In genomic region chr11:132186699-132187098, GRCh38 we compare ENCODE assay signal across 15 cellular contexts.
DNase-seq lines count a peak whose midpoint lies in the region; ATAC-seq and TF ChIP-seq lines count a peak whose summit lies in the region.
"Had no signal": no experiment of that assay in that cellular context is flagged by ENCODE, and none has a peak within 500 bp of the region (broad histone marks: within the 10 kb centered on the region; RNA-seq: fewer than 3 reads in every experiment).

No MANE protein-coding gene starts in this region.

- no peak overlapping the region for H3K27ac ChIP-seq in GM23338 (ENCODE audit: low read depth)
- no peak overlapping the region for H3K27ac ChIP-seq in ovary
- H3K27ac ChIP-seq: BLaER1, epithelial cell of prostate had no signal

- 64 to 68% (median 65%) methylated on average over 6 of the region's 6 CpGs for WGBS in ovary, 3 donors

- POLR2A ChIA-PET in Caco-2 (lab: Charles Lee): no interaction called here
- POLR2A ChIA-PET in activated CD8-positive, alpha-beta T cell treated with anti-CD3 and anti-CD28 coated beads for 36 hours (lab: Charles Lee): no interaction called here

- H3K4me3 ChIP-seq in Caco-2 (ENCODE audit: low read depth, low read length): no peak overlapping the region
- H3K4me3 ChIP-seq in GM23338: no peak overlapping the region
- no peak overlapping the region for H3K4me3 ChIP-seq in astrocyte of the cerebellum (ENCODE audit: low read depth, low read length)
- H3K4me3 ChIP-seq in ovary: no peak overlapping the region
- H3K4me3 ChIP-seq: BLaER1 had no signal

- peak; percentile 78 for ATAC-seq in GM23338
- no peak for ATAC-seq in activated CD8-positive, alpha-beta T cell treated with anti-CD3 and anti-CD28 coated beads for 36 hours
- ATAC-seq in natural killer cell treated with Interleukin-12 subunit alpha and Interleukin-12 subunit beta and Interleukin-15 and Interleukin-18, amount 100 ng/mL, for 72 hours: no peak
- no peak for ATAC-seq in HG03280 (IDR thresholded peaks at IDR 0.05; ENCODE audit: unreplicated experiment)
- ATAC-seq: activated CD4-positive, alpha-beta T cell treated with anti-CD3 and anti-CD28 coated beads for 36 hours had no signal

- H3K36me3 ChIP-seq in Caco-2 (ENCODE audit: control insufficient read depth, insufficient read depth, low read length) (no peaks in the 10 kb centered on the region), GM23338 (ENCODE audit: insufficient read depth) (no peaks in the 10 kb centered on the region), ovary (no peaks in the 10 kb centered on the region)
- H3K36me3 ChIP-seq: BLaER1 had no signal

- H3K4me1 Mint-ChIP-seq in Caco-2 (ENCODE audit: low read depth, unreplicated experiment) (no peaks in the 10 kb centered on the region), GM23338 (no peaks in the 10 kb centered on the region)
- no peaks in the 10 kb centered on the region for H3K4me1 Mint-ChIP-seq in activated CD8-positive, alpha-beta T cell treated with anti-CD3 and anti-CD28 coated beads for 36 hours (ENCODE audit: low read depth)
- no peaks in the 10 kb centered on the region for H3K4me1 Mint-ChIP-seq in natural killer cell treated with Interleukin-12 subunit alpha and Interleukin-12 subunit beta and Interleukin-15 and Interleukin-18, amount 100 ng/mL, for 72 hours (ENCODE audit: low read depth in 2 of 2)
- H3K4me1 Mint-ChIP-seq: activated CD4-positive, alpha-beta T cell treated with anti-CD3 and anti-CD28 coated beads for 36 hours had no signal

- TF ChIP-seq POLR2A in ovary (IDR thresholded peaks at IDR 0.05): no peak

- H3K4me3 Mint-ChIP-seq in Caco-2 (ENCODE audit: unreplicated experiment) (no peak overlapping the region), GM23338 (no peak overlapping the region)
- H3K4me3 Mint-ChIP-seq in activated CD8-positive, alpha-beta T cell treated with anti-CD3 and anti-CD28 coated beads for 36 hours: no peak overlapping the region
- no peak overlapping the region for H3K4me3 Mint-ChIP-seq in natural killer cell treated with Interleukin-12 subunit alpha and Interleukin-12 subunit beta and Interleukin-15 and Interleukin-18, amount 100 ng/mL, for 72 hours
- H3K4me3 Mint-ChIP-seq: activated CD4-positive, alpha-beta T cell treated with anti-CD3 and anti-CD28 coated beads for 36 hours; activated T-helper 1 cell treated with anti-CD3 and anti-CD28 coated beads, Interleukin-12 subunit alpha, Interleukin-12 subunit beta, Interleukin-2, Interleukin-4 antibody, amounts not matched to agents 30 ng/mL and 10 ng/mL and 1 ng/mL, durations not matched to agents 14 hours and 24 hours and 36 hours had no signal

- H3K9me3 Mint-ChIP-seq in Caco-2 (ENCODE audit: unreplicated experiment) (no peaks in the 10 kb centered on the region), GM23338 (no peaks in the 10 kb centered on the region)
- H3K9me3 Mint-ChIP-seq in activated CD8-positive, alpha-beta T cell treated with anti-CD3 and anti-CD28 coated beads for 36 hours: no peaks in the 10 kb centered on the region
- peaks cover 18% of the 10 kb centered on the region for H3K9me3 Mint-ChIP-seq in natural killer cell treated with Interleukin-12 subunit alpha and Interleukin-12 subunit beta and Interleukin-15 and Interleukin-18, amount 100 ng/mL, for 72 hours
- H3K9me3 Mint-ChIP-seq: activated T-helper 1 cell treated with anti-CD3 and anti-CD28 coated beads, Interleukin-12 subunit alpha, Interleukin-12 subunit beta, Interleukin-2, Interleukin-4 antibody, amounts not matched to agents 30 ng/mL and 10 ng/mL and 1 ng/mL, durations not matched to agents 14 hours and 24 hours and 36 hours had no signal

- no TSS peak for BruUV-seq in Caco-2 (replicated peaks; lab: Mats Ljungman, UMichigan)

- H3K9me3 ChIP-seq in Caco-2 (no peaks in the 10 kb centered on the region), ovary (peaks cover 0 to 3% of the 10 kb centered on the region in 2 donors)
- H3K9me3 ChIP-seq: BLaER1 had no signal

- H3K4me1 ChIP-seq in Caco-2 (no peaks in the 10 kb centered on the region), GM23338 (ENCODE audit: insufficient read depth) (no peaks in the 10 kb centered on the region), ovary (ENCODE audit: insufficient read depth) (no peaks in the 10 kb centered on the region)
- H3K4me1 ChIP-seq: BLaER1 had no signal

- H3K79me2 ChIP-seq in GM23338 (replicated peaks; ENCODE audit: insufficient read depth): no peaks in the 10 kb centered on the region

- CTCF ChIA-PET in Caco-2 (lab: Charles Lee): interaction anchor here (1.0 kb wide), 1 partner anchor 9 kb away, joined by 3 read pairs; no protein-coding TSS in a partner anchor
- CTCF ChIA-PET in activated CD8-positive, alpha-beta T cell treated with anti-CD3 and anti-CD28 coated beads for 36 hours (lab: Charles Lee): no interaction called here

- no peaks in the 10 kb centered on the region for H3F3A ChIP-seq in GM23338 (replicated peaks; ENCODE audit: low read depth)

- no peak overlapping the region for H3K4me2 ChIP-seq in GM23338
- H3K4me2 ChIP-seq: BLaER1 had no signal

- H2AFZ ChIP-seq in GM23338: no peak overlapping the region

- TF ChIP-seq CTCF in Caco-2 (IDR thresholded peaks at IDR 0.05; ENCODE audit: insufficient read depth in 1 of 2, low read depth in 1 of 2, low read length in 1 of 2, severe bottlenecking in 1 of 2, unreplicated experiment in 1 of 2) (peak; percentile 14 to 21), GM23338 (conservative IDR thresholded peaks at IDR 0.05; ENCODE audit: low read depth in 2 of 2) (peak; percentile 78 to 80), astrocyte of the cerebellum (IDR thresholded peaks at IDR 0.05; ENCODE audit: low read depth, low read length, missing control alignments) (peak; percentile 19), ovary (IDR thresholded peaks at IDR 0.05) (no peak)
- TF ChIP-seq CTCF in activated CD8-positive, alpha-beta T cell treated with anti-CD3 and anti-CD28 coated beads for 36 hours (IDR thresholded peaks at IDR 0.05): no peak

- no peaks in the 10 kb centered on the region for H3K27me3 ChIP-seq in Caco-2 (replicated peaks; ENCODE audit: control insufficient read depth, insufficient read depth, low read length)
- H3K27me3 ChIP-seq in GM23338 (ENCODE audit: insufficient read depth): no peaks in the 10 kb centered on the region
- no peaks in the 10 kb centered on the region for H3K27me3 ChIP-seq in ovary
- H3K27me3 ChIP-seq: BLaER1 had no signal

- H3K27me3 Mint-ChIP-seq in Caco-2 (ENCODE audit: insufficient read depth, unreplicated experiment) (no peaks in the 10 kb centered on the region), GM23338 (ENCODE audit: insufficient read depth, low read depth, poor library complexity) (peaks cover 2% of the 10 kb centered on the region)
- peaks cover 1% of the 10 kb centered on the region for H3K27me3 Mint-ChIP-seq in activated CD8-positive, alpha-beta T cell treated with anti-CD3 and anti-CD28 coated beads for 36 hours
- no peaks in the 10 kb centered on the region for H3K27me3 Mint-ChIP-seq in natural killer cell treated with Interleukin-12 subunit alpha and Interleukin-12 subunit beta and Interleukin-15 and Interleukin-18, amount 100 ng/mL, for 72 hours

- DNase-seq in Caco-2 (no peak), GM23338 (ENCODE audit: low spot score) (peak; percentile 70), astrocyte of the cerebellum (ENCODE audit: low read depth) (no peak), iPS-NIHi7 (ENCODE audit: extremely low spot score) (peak; percentile 66), ovary (no peak)
- no peak for DNase-seq in activated CD8-positive, alpha-beta T cell treated with anti-CD3 and anti-CD28 coated beads for 36 hours
- DNase-seq in natural killer cell treated with Interleukin-12 subunit alpha and Interleukin-12 subunit beta and Interleukin-15 and Interleukin-18, amount 100 ng/mL, for 72 hours (ENCODE audit: low spot score): no peak
- DNase-seq: activated CD4-positive, alpha-beta T cell treated with anti-CD3 and anti-CD28 coated beads for 36 hours; KBM-7; NCI-H1694; NK-92 treated with Interleukin-12 subunit alpha and Interleukin-12 subunit beta, amount 100 ng/mL, for 24 hours had no signal

- H3K36me3 Mint-ChIP-seq in Caco-2 (ENCODE audit: insufficient read depth, unreplicated experiment): no peaks in the 10 kb centered on the region
- no peaks in the 10 kb centered on the region for H3K36me3 Mint-ChIP-seq in GM23338 (ENCODE audit: low read depth)
- H3K36me3 Mint-ChIP-seq in activated CD8-positive, alpha-beta T cell treated with anti-CD3 and anti-CD28 coated beads for 36 hours (ENCODE audit: low read depth): no peaks in the 10 kb centered on the region
- no peaks in the 10 kb centered on the region for H3K36me3 Mint-ChIP-seq in natural killer cell treated with Interleukin-12 subunit alpha and Interleukin-12 subunit beta and Interleukin-15 and Interleukin-18, amount 100 ng/mL, for 72 hours

- no peak for TF ChIP-seq EP300 in ovary (IDR thresholded peaks at IDR 0.05)

- H3K9me2 ChIP-seq in GM23338 (ENCODE audit: insufficient read depth): 0 out of 2 replicates have a peak, but pooled peaks cover 6% of the 10 kb centered on the region

- in situ Hi-C loops in astrocyte of the cerebellum (cut with HindIII; ENCODE audit: low sequenced_read_pairs): no loop called here

- H4K20me1 ChIP-seq in GM23338 (replicated peaks; ENCODE audit: insufficient read depth): no peaks in the 10 kb centered on the region
- H4K20me1 ChIP-seq: BLaER1 had no signal

- intact Hi-C loops in Caco-2 (cut with micrococcal nuclease; ENCODE audit: unreplicated experiment): no loop called here
- intact Hi-C loops in activated CD8-positive, alpha-beta T cell treated with anti-CD3 and anti-CD28 coated beads for 36 hours (cut with micrococcal nuclease): no loop called here
- intact Hi-C loops in ovary (cut with DNase I): no loop called here

- H3K27ac Mint-ChIP-seq in Caco-2 (ENCODE audit: unreplicated experiment) (no peak overlapping the region), GM23338 (no peak overlapping the region)
- no peak overlapping the region for H3K27ac Mint-ChIP-seq in activated CD8-positive, alpha-beta T cell treated with anti-CD3 and anti-CD28 coated beads for 36 hours
- no peak overlapping the region for H3K27ac Mint-ChIP-seq in natural killer cell treated with Interleukin-12 subunit alpha and Interleukin-12 subunit beta and Interleukin-15 and Interleukin-18, amount 100 ng/mL, for 72 hours
- H3K27ac Mint-ChIP-seq: activated CD4-positive, alpha-beta T cell treated with anti-CD3 and anti-CD28 coated beads for 36 hours; activated T-helper 1 cell treated with anti-CD3 and anti-CD28 coated beads, Interleukin-12 subunit alpha, Interleukin-12 subunit beta, Interleukin-2, Interleukin-4 antibody, amounts not matched to agents 30 ng/mL and 10 ng/mL and 1 ng/mL, durations not matched to agents 14 hours and 24 hours and 36 hours had no signal

Comparison
In these comparisons a context has a peak if more than half of its experiments do, and no peak if none do; other contexts are left out.
1. DNase-seq: peak in GM23338 (single experiment) and iPS-NIHi7 (single experiment); none in Caco-2 (0 of 2), astrocyte of the cerebellum (single experiment), activated CD8-positive, alpha-beta T cell treated with anti-CD3 and anti-CD28 coated beads for 36 hours (single experiment), ovary (0 of 5) and natural killer cell treated with Interleukin-12 subunit alpha and Interleukin-12 subunit beta and Interleukin-15 and Interleukin-18, amount 100 ng/mL, for 72 hours (single experiment).
2. CTCF ChIP-seq: peak in Caco-2 (2 of 2), GM23338 (2 of 2) and astrocyte of the cerebellum (single experiment); none in activated CD8-positive, alpha-beta T cell treated with anti-CD3 and anti-CD28 coated beads for 36 hours (single experiment) and ovary (0 of 3).